Comparison of ENCODE assay signal across 20 cellular contexts in genomic region chr16:88965826-88966480, GRCh38. TPM values are rescaled to one million over a fixed set of nuclear protein-coding genes. Genes with fewer than 3 reads are reported as not detected.
DNase-seq lines count a peak whose midpoint lies in the region; ATAC-seq, FAIRE-seq and TF ChIP-seq lines count a peak whose summit lies in the region.
"Had no signal": no experiment of that assay in that cellular context is flagged by ENCODE, and none has a peak within 500 bp of the region (broad histone marks: within the 10 kb centered on the region; RNA-seq: fewer than 3 reads in every experiment).

No MANE protein-coding gene starts in this region.

- peak overlapping the region in 3 of 11 experiments; percentile 6 to 38 (median 8); a peak in 3 of 22 replicates for H3K9ac ChIP-seq in BLaER1 treated with 17β-estradiol and CSF1 and Interleukin-3, amounts not matched to agents 10 nM and 100 nM
- peak overlapping the region; percentile 8; the same call in 1 of the 2 replicates for H3K9ac ChIP-seq in SU-DHL-6 (ENCODE audit: low read length)

- DNase-seq in GM12892 (ENCODE audit: insufficient read length) (no peak), spleen (peak; percentile 74), NCI-H1105 (lab: John Stamatoyannopoulos, UW) (no peak)
- no peak for DNase-seq in stimulated activated naive CD4-positive, alpha-beta T cell (lab: John Stamatoyannopoulos, UW)
- DNase-seq: COR-L47, GDM1, H9, Karpas-422, NCI-H1436, NCI-H1930, NCI-H226, NCI-H82, PC-3 had no signal

- intact Hi-C loops in spleen (cut with DNase I; ENCODE audit: low total_unique reads) = no loop called here

- H3K79me2 ChIP-seq in SU-DHL-6 (ENCODE audit: insufficient read depth, low read length) = no peaks in the 10 kb centered on the region; the same call in 1 of the 2 replicates

- 84 to 90% (median 87%) methylated on average over 15 to 19 of the region's 19 CpGs for whole genome bisulfite sequencing in spleen, 5 donors

- no peak overlapping the region for H3K4me3 ChIP-seq in BLaER1 treated with 17β-estradiol and CSF1 and Interleukin-3, amounts not matched to agents 10 nM and 100 nM
- H3K4me3 ChIP-seq in SU-DHL-6 (ENCODE audit: insufficient read depth, low read length, poor library complexity, severe bottlenecking) (no peak overlapping the region), spleen (no peak overlapping the region)
- H3K4me3 ChIP-seq: A549 had no signal

- peaks cover 0 to 36% (median 21%) of the 10 kb centered on the region in 11 experiments; a peak in 16 of 22 replicates for H3K36me3 ChIP-seq in BLaER1 treated with 17β-estradiol and CSF1 and Interleukin-3, amounts not matched to agents 10 nM and 100 nM
- H3K36me3 ChIP-seq in SU-DHL-6 (ENCODE audit: low read length) (no peaks in the 10 kb centered on the region), spleen (peaks cover 0 to 30% (median 3%) of the 10 kb centered on the region in 6 donors)

- peaks cover 0 to 4% (median 0%) of the 10 kb centered on the region in 11 experiments; a peak in 4 of 22 replicates for H3K9me3 ChIP-seq in BLaER1 treated with 17β-estradiol and CSF1 and Interleukin-3, amounts not matched to agents 10 nM and 100 nM (replicated peaks in 1 of 11)
- H3K9me3 ChIP-seq in SU-DHL-6 (ENCODE audit: insufficient read depth, low read length) (no peaks in the 10 kb centered on the region), spleen (no peaks in the 10 kb centered on the region)
- H3K9me3 ChIP-seq: A549 had no signal

- ATAC-seq in GM18867 (IDR thresholded peaks at IDR 0.05; ENCODE audit: unreplicated experiment) = no peak
- ATAC-seq: A549, PC-3 had no signal

- FAIRE-seq in GM12892 (lab: Jason Lieb, UNC) = peak; percentile 83
- FAIRE-seq: A549 had no signal

- peaks cover 42% of the 10 kb centered on the region for H3F3A ChIP-seq in SU-DHL-6 (ENCODE audit: insufficient read depth)

- peak overlapping the region; percentile 46 to 100 (median 98) for H3K4me2 ChIP-seq in BLaER1 treated with 17β-estradiol and CSF1 and Interleukin-3, amounts not matched to agents 10 nM and 100 nM
- peak overlapping the region; percentile 15 for H3K4me2 ChIP-seq in SU-DHL-6 (ENCODE audit: low read depth, low read length, poor library complexity, severe bottlenecking)
- H3K4me2 ChIP-seq: A549 had no signal

- H3K9me2 ChIP-seq in SU-DHL-6 (replicated peaks; ENCODE audit: insufficient read depth, low read length) = no peaks in the 10 kb centered on the region

- peaks cover 43 to 96% (median 83%) of the 10 kb centered on the region in 11 experiments; a peak in 20 of 22 replicates for H4K20me1 ChIP-seq in BLaER1 treated with 17β-estradiol and CSF1 and Interleukin-3, amounts not matched to agents 10 nM and 100 nM
- H4K20me1 ChIP-seq in SU-DHL-6 (ENCODE audit: low read depth, low read length) = no peaks in the 10 kb centered on the region

- peak overlapping the region in 4 of 11 experiments; percentile 1 to 89 (median 67); a peak in 5 of 22 replicates for H3K27ac ChIP-seq in BLaER1 treated with 17β-estradiol and CSF1 and Interleukin-3, amounts not matched to agents 10 nM and 100 nM
- peak overlapping the region; percentile 77 for H3K27ac ChIP-seq in SU-DHL-6 (ENCODE audit: low read depth, low read length)
- H3K27ac ChIP-seq in spleen = peak overlapping the region in 3 of 8 donors; percentile 15 to 86 (median 33)
- H3K27ac ChIP-seq: A549, RWPE1 had no signal

- TF ChIP-seq CTCF in SU-DHL-6 (IDR thresholded peaks at IDR 0.05; ENCODE audit: insufficient read depth, low read length, poor library complexity, severe bottlenecking) (no peak), spleen (IDR thresholded peaks at IDR 0.05 in 8 of 11, conservative IDR thresholded peaks at IDR 0.05 in 3 of 11) (no peak)

- H3K4me1 ChIP-seq in BLaER1 treated with 17β-estradiol and CSF1 and Interleukin-3, amounts not matched to agents 10 nM and 100 nM = peaks cover 51 to 86% (median 77%) of the 10 kb centered on the region in 10 experiments
- H3K4me1 ChIP-seq in spleen = peaks cover 40 to 58% (median 56%) of the 10 kb centered on the region in 6 donors
- H3K4me1 ChIP-seq: A549 had no signal

- no peak for TF ChIP-seq POLR2A in GM12892 (IDR thresholded peaks at IDR 0.05; ENCODE audit: low read depth, low read length)
- no peak for TF ChIP-seq POLR2A in spleen (IDR thresholded peaks at IDR 0.05)

- no peak overlapping the region for H2AFZ ChIP-seq in SU-DHL-6 (ENCODE audit: low read depth, low read length, severe bottlenecking)

- peaks cover 0 to 89% (median 0%) of the 10 kb centered on the region in 11 experiments; a peak in 9 of 22 replicates for H3K27me3 ChIP-seq in BLaER1 treated with 17β-estradiol and CSF1 and Interleukin-3, amounts not matched to agents 10 nM and 100 nM
- no peaks in the 10 kb centered on the region for H3K27me3 ChIP-seq in SU-DHL-6 (ENCODE audit: low read length)
- peaks cover 0 to 11% (median 0%) of the 10 kb centered on the region in 7 donors for H3K27me3 ChIP-seq in spleen (replicated peaks in 1 of 7)

RNA-seq across cellular contexts. Expression of gene CBFA2T3, which starts 11.1 kb away (rescaled TPM):
- 5.5 TPM for polyA plus RNA-seq in GM12892 (2012; ENCODE audit: missing spikeins)
- total RNA-seq in spleen = 10 to 100 TPM; 10.5 to 59.8 (median 56.3) TPM
- polyA plus RNA-seq in spleen = 10 to 100 TPM in 2 of 3 donors, 1 to 10 TPM in 1; 8.4 to 25.1 (median 14.3) TPM
- total RNA-seq: Daoy, MCF 10A, PC-3 had no signal
